1 cellular context compared by ENCODE assay signal in the genomic region with DNA sequence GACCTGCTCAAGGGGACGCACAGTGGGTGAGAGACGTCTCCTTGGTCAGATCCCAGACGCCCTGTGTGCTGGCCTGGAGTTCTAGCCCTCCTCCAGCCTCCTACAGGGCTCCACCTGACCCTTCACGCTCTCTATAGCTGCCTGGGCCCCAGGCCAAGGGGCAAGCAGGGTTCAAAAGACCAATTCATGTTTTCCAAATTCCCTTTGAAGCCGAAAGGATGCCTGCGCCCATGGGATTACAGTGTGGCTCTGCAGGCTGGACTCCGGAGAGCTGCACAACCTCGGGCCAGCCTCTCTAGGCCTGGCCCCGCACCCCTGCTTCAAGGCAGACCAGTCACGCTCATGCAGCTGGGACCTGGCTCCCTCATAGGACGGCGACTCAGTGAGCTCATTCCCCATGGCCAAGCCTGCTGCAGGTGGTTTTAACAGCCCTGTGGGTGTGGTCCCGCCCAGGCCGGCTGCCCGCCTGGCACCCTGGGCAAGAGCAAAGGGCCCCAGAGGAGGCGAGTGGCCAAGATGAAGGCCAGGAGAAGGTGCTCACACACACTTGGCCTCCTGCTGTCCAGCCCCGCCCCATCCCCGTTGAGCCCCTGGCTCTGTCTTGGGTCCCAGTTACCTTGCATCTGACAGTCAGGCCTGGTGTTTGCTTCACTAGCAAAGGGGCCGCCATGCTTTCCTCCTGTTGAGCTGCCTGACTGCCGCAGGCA.
TF ChIP-seq lines count a peak whose summit lies in the region.

No MANE protein-coding gene starts in this region.

TF ChIP-seq in HepG2, 621 proteins besides CTCF, POLR2A, EP300 and RAD21 (continued from another document and continues in another):
- peak; percentile 37; the same call in 1 of the 2 replicates for TF ChIP-seq ZSCAN21 (CRISPR knock-in tag; IDR thresholded peaks at IDR 0.05; ENCODE audit: borderline replicate concordance)
- TF ChIP-seq ZNF766 (CRISPR knock-in tag; IDR thresholded peaks at IDR 0.05; ENCODE audit: borderline replicate concordance): no peak; the same call in none of the 2 replicates
- TF ChIP-seq, protein P1, sequence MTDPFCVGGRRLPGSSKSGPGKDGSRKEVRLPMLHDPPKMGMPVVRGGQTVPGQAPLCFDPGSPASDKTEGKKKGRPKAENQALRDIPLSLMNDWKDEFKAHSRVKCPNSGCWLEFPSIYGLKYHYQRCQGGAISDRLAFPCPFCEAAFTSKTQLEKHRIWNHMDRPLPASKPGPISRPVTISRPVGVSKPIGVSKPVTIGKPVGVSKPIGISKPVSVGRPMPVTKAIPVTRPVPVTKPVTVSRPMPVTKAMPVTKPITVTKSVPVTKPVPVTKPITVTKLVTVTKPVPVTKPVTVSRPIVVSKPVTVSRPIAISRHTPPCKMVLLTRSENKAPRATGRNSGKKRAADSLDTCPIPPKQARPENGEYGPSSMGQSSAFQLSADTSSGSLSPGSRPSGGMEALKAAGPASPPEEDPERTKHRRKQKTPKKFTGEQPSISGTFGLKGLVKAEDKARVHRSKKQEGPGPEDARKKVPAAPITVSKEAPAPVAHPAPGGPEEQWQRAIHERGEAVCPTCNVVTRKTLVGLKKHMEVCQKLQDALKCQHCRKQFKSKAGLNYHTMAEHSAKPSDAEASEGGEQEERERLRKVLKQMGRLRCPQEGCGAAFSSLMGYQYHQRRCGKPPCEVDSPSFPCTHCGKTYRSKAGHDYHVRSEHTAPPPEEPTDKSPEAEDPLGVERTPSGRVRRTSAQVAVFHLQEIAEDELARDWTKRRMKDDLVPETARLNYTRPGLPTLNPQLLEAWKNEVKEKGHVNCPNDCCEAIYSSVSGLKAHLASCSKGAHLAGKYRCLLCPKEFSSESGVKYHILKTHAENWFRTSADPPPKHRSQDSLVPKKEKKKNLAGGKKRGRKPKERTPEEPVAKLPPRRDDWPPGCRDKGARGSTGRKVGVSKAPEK (CRISPR knock-in tag; IDR thresholded peaks at IDR 0.05; ENCODE audit: borderline replicate concordance): 0 out of 2 replicates have a peak, but pooled peaks have one; percentile 86
- peak; percentile 93 for TF ChIP-seq TCF7 (IDR thresholded peaks at IDR 0.05; ENCODE audit: low read depth)
- no peak for TF ChIP-seq TP53 (CRISPR knock-in tag; conservative IDR thresholded peaks at IDR 0.05)
- TF ChIP-seq, protein P2, sequence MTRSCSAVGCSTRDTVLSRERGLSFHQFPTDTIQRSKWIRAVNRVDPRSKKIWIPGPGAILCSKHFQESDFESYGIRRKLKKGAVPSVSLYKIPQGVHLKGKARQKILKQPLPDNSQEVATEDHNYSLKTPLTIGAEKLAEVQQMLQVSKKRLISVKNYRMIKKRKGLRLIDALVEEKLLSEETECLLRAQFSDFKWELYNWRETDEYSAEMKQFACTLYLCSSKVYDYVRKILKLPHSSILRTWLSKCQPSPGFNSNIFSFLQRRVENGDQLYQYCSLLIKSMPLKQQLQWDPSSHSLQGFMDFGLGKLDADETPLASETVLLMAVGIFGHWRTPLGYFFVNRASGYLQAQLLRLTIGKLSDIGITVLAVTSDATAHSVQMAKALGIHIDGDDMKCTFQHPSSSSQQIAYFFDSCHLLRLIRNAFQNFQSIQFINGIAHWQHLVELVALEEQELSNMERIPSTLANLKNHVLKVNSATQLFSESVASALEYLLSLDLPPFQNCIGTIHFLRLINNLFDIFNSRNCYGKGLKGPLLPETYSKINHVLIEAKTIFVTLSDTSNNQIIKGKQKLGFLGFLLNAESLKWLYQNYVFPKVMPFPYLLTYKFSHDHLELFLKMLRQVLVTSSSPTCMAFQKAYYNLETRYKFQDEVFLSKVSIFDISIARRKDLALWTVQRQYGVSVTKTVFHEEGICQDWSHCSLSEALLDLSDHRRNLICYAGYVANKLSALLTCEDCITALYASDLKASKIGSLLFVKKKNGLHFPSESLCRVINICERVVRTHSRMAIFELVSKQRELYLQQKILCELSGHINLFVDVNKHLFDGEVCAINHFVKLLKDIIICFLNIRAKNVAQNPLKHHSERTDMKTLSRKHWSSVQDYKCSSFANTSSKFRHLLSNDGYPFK (CRISPR knock-in tag; IDR thresholded peaks at IDR 0.05; ENCODE audit: borderline replicate concordance): no peak
- TF ChIP-seq MAX (IDR thresholded peaks at IDR 0.05): peak; percentile 73
- TF ChIP-seq MYC (CRISPR knock-in tag; IDR thresholded peaks at IDR 0.05; ENCODE audit: borderline replicate concordance): peak; percentile 59; the same call in 1 of the 2 replicates
- peak; percentile 76 for TF ChIP-seq NR2C2 (CRISPR knock-in tag; IDR thresholded peaks at IDR 0.05; ENCODE audit: borderline replicate concordance)
- peak; percentile 89 for TF ChIP-seq NR2F2 (IDR thresholded peaks at IDR 0.05; ENCODE audit: borderline replicate concordance, low read depth)
- TF ChIP-seq, protein P3, sequence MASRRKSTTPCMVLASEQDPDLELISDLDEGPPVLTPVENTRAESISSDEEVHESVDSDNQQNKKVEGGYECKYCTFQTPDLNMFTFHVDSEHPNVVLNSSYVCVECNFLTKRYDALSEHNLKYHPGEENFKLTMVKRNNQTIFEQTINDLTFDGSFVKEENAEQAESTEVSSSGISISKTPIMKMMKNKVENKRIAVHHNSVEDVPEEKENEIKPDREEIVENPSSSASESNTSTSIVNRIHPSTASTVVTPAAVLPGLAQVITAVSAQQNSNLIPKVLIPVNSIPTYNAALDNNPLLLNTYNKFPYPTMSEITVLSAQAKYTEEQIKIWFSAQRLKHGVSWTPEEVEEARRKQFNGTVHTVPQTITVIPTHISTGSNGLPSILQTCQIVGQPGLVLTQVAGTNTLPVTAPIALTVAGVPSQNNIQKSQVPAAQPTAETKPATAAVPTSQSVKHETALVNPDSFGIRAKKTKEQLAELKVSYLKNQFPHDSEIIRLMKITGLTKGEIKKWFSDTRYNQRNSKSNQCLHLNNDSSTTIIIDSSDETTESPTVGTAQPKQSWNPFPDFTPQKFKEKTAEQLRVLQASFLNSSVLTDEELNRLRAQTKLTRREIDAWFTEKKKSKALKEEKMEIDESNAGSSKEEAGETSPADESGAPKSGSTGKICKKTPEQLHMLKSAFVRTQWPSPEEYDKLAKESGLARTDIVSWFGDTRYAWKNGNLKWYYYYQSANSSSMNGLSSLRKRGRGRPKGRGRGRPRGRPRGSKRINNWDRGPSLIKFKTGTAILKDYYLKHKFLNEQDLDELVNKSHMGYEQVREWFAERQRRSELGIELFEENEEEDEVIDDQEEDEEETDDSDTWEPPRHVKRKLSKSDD (CRISPR knock-in tag; IDR thresholded peaks at IDR 0.05; ENCODE audit: low read depth): peak; percentile 59; the same call in 1 of the 2 replicates
- no peak for TF ChIP-seq FOXP1 (IDR thresholded peaks at IDR 0.05)
- TF ChIP-seq FOXP1 (CRISPR knock-in tag; IDR thresholded peaks at IDR 0.05): peak; percentile 52
- TF ChIP-seq ZSCAN31 (CRISPR knock-in tag; IDR thresholded peaks at IDR 0.05; ENCODE audit: low read depth): 0 out of 2 replicates have a peak, but pooled peaks have one; percentile 33
- TF ChIP-seq JUN (CRISPR knock-in tag; IDR thresholded peaks at IDR 0.05): peak; percentile 43
- TF ChIP-seq, protein P4, sequence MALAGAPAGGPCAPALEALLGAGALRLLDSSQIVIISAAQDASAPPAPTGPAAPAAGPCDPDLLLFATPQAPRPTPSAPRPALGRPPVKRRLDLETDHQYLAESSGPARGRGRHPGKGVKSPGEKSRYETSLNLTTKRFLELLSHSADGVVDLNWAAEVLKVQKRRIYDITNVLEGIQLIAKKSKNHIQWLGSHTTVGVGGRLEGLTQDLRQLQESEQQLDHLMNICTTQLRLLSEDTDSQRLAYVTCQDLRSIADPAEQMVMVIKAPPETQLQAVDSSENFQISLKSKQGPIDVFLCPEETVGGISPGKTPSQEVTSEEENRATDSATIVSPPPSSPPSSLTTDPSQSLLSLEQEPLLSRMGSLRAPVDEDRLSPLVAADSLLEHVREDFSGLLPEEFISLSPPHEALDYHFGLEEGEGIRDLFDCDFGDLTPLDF (CRISPR knock-in tag; IDR thresholded peaks at IDR 0.05): no peak
- peak; percentile 51 for TF ChIP-seq NFYB (CRISPR knock-in tag; IDR thresholded peaks at IDR 0.05)
- TF ChIP-seq CBFB (CRISPR knock-in tag; IDR thresholded peaks at IDR 0.05): peak; percentile 38; the same call in 1 of the 2 replicates
- no peak for TF ChIP-seq FOSL1 (CRISPR knock-in tag; IDR thresholded peaks at IDR 0.05; ENCODE audit: borderline replicate concordance)
- TF ChIP-seq, protein P5, sequence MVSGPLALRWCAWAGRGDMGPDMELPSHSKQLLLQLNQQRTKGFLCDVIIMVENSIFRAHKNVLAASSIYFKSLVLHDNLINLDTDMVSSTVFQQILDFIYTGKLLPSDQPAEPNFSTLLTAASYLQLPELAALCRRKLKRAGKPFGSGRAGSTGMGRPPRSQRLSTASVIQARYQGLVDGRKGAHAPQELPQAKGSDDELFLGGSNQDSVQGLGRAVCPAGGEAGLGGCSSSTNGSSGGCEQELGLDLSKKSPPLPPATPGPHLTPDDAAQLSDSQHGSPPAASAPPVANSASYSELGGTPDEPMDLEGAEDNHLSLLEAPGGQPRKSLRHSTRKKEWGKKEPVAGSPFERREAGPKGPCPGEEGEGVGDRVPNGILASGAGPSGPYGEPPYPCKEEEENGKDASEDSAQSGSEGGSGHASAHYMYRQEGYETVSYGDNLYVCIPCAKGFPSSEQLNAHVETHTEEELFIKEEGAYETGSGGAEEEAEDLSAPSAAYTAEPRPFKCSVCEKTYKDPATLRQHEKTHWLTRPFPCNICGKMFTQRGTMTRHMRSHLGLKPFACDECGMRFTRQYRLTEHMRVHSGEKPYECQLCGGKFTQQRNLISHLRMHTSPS (CRISPR knock-in tag; IDR thresholded peaks at IDR 0.05; ENCODE audit: low read depth): peak; percentile 80
- TF ChIP-seq ZNF451 (CRISPR knock-in tag; IDR thresholded peaks at IDR 0.05): peak; percentile 59; the same call in 1 of the 2 replicates
- TF ChIP-seq MED8 (CRISPR knock-in tag; IDR thresholded peaks at IDR 0.05; ENCODE audit: insufficient replicate concordance): peak; percentile 24
- TF ChIP-seq GTF3A (CRISPR knock-in tag; conservative IDR thresholded peaks at IDR 0.05): no peak
- TF ChIP-seq GATA4 (IDR thresholded peaks at IDR 0.05; ENCODE audit: borderline replicate concordance, low read depth): no peak
- peak; percentile 16; the same call in 1 of the 2 replicates for TF ChIP-seq ZNF792 (CRISPR knock-in tag; IDR thresholded peaks at IDR 0.05)
- TF ChIP-seq ZBED4 (CRISPR knock-in tag; IDR thresholded peaks at IDR 0.05; ENCODE audit: borderline replicate concordance): no peak
- no peak for TF ChIP-seq CBX2 (IDR thresholded peaks at IDR 0.05; ENCODE audit: low read depth, low read length)
- no peak for TF ChIP-seq CBX2 (CRISPR knock-in tag; IDR thresholded peaks at IDR 0.05; ENCODE audit: low read depth)
- TF ChIP-seq ZNF788 (CRISPR knock-in tag; IDR thresholded peaks at IDR 0.05; ENCODE audit: borderline replicate concordance): peak; percentile 59; the same call in 1 of the 2 replicates
- TF ChIP-seq, protein P6, sequence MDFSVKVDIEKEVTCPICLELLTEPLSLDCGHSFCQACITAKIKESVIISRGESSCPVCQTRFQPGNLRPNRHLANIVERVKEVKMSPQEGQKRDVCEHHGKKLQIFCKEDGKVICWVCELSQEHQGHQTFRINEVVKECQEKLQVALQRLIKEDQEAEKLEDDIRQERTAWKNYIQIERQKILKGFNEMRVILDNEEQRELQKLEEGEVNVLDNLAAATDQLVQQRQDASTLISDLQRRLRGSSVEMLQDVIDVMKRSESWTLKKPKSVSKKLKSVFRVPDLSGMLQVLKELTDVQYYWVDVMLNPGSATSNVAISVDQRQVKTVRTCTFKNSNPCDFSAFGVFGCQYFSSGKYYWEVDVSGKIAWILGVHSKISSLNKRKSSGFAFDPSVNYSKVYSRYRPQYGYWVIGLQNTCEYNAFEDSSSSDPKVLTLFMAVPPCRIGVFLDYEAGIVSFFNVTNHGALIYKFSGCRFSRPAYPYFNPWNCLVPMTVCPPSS (IDR thresholded peaks at IDR 0.05): no peak
- no peak for TF ChIP-seq NAIF1 (CRISPR knock-in tag; IDR thresholded peaks at IDR 0.05; ENCODE audit: borderline replicate concordance)
- no peak for TF ChIP-seq SATB2 (CRISPR knock-in tag; IDR thresholded peaks at IDR 0.05)
- TF ChIP-seq, protein P7, sequence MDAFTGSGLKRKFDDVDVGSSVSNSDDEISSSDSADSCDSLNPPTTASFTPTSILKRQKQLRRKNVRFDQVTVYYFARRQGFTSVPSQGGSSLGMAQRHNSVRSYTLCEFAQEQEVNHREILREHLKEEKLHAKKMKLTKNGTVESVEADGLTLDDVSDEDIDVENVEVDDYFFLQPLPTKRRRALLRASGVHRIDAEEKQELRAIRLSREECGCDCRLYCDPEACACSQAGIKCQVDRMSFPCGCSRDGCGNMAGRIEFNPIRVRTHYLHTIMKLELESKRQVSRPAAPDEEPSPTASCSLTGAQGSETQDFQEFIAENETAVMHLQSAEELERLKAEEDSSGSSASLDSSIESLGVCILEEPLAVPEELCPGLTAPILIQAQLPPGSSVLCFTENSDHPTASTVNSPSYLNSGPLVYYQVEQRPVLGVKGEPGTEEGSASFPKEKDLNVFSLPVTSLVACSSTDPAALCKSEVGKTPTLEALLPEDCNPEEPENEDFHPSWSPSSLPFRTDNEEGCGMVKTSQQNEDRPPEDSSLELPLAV (CRISPR knock-in tag; conservative IDR thresholded peaks at IDR 0.05; ENCODE audit: low read depth): no peak
- TF ChIP-seq KAT2B (IDR thresholded peaks at IDR 0.05; ENCODE audit: borderline replicate concordance, low read depth, low read length): no peak
- peak; percentile 65 for TF ChIP-seq FOXA3 (CRISPR knock-in tag; IDR thresholded peaks at IDR 0.05)
- 0 out of 2 replicates have a peak, but pooled peaks have one; percentile 37 for TF ChIP-seq ZNF224 (CRISPR knock-in tag; IDR thresholded peaks at IDR 0.05)
- peak; percentile 60; the same call in 1 of the 2 replicates for TF ChIP-seq ZNF644 (CRISPR knock-in tag; IDR thresholded peaks at IDR 0.05; ENCODE audit: low read depth)
